ENCODE assay signal across 14 cellular contexts in the genomic region with DNA sequence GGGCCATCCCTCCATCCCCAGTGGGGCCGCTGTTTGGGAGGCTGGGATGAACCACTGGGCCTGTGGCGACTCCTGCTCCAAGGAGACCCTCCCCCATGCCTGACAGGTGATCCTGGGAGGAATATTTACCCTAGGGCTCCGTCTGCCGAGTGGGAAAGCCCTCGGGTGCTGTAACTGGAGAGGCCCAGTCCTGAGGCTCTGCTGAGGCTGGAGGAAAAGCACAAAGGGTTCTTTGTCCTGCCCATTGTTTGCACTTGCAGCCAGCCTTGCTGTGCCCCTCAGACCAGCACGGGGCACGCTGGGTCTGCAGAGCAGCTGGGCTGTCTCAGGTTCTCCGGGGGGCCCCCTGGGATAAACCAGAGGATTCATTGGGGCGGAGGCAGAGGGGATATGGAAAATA.
DNase-seq lines count a peak whose midpoint lies in the region; ATAC-seq and TF ChIP-seq lines count a peak whose summit lies in the region.
"Had no signal": no experiment of that assay in that cellular context is flagged by ENCODE, and none has a peak within 500 bp of the region (broad histone marks: within the 10 kb centered on the region; RNA-seq: fewer than 3 reads in every experiment).

No MANE protein-coding gene starts in this region.

- no peaks in the 10 kb centered on the region for H3K36me3 Mint-ChIP-seq in brain
- H3K36me3 Mint-ChIP-seq in activated naive CD8-positive, alpha-beta T cell treated with anti-CD3 and anti-CD28 coated beads, Interleukin-2, amount 50 U/mL, for 24 hours (ENCODE audit: low read depth): no peaks in the 10 kb centered on the region
- H3K36me3 Mint-ChIP-seq: activated CD4-positive, alpha-beta memory T cell treated with anti-CD3 and anti-CD28 coated beads for 36 hours had no signal

- H3K27me3 ChIP-seq in A673 (replicated peaks; ENCODE audit: insufficient read depth, low read depth, low read length, poor library complexity): no peaks in the 10 kb centered on the region
- H3K27me3 ChIP-seq: transverse colon had no signal

- intact Hi-C loops in A673 (cut with micrococcal nuclease; ENCODE audit: unreplicated experiment): no loop called here

- H3K36me3 ChIP-seq in A673 (ENCODE audit: insufficient read depth, low read length, poor library complexity, severe bottlenecking): no peaks in the 10 kb centered on the region
- H3K36me3 ChIP-seq: transverse colon had no signal

- no peaks in the 10 kb centered on the region for H3K9me3 ChIP-seq in A673 (ENCODE audit: low read depth, low read length, poor library complexity, severe bottlenecking)
- H3K9me3 ChIP-seq: transverse colon had no signal

- no peak for TF ChIP-seq CTCF in brain (conservative IDR thresholded peaks at IDR 0.05)
- TF ChIP-seq CTCF in A673 (conservative IDR thresholded peaks at IDR 0.05; ENCODE audit: low read depth, low read length): no peak

- H3K27ac ChIP-seq in A673 (ENCODE audit: low read depth, low read length, poor library complexity, severe bottlenecking): no peak overlapping the region
- H3K27ac ChIP-seq: transverse colon had no signal

- peaks cover 0 to 4% (median 2%) of the 10 kb centered on the region in 5 experiments for H3K9me3 Mint-ChIP-seq in brain
- no peaks in the 10 kb centered on the region for H3K9me3 Mint-ChIP-seq in activated naive CD8-positive, alpha-beta T cell treated with anti-CD3 and anti-CD28 coated beads, Interleukin-2, amount 50 U/mL, for 24 hours
- H3K9me3 Mint-ChIP-seq: activated CD4-positive, alpha-beta memory T cell treated with anti-CD3 and anti-CD28 coated beads for 36 hours; activated naive CD4-positive, alpha-beta T cell treated with anti-CD3 and anti-CD28 coated beads for 36 hours had no signal

- CTCF ChIA-PET in A673 (lab: Charles Lee): no interaction called here

- BruUV-seq in A673 (replicated peaks; lab: Mats Ljungman, UMichigan): no TSS peak

- no peak overlapping the region for H3K4me3 ChIP-seq in A673 (ENCODE audit: low read depth, low read length, poor library complexity, severe bottlenecking)
- H3K4me3 ChIP-seq: transverse colon had no signal

- POLR2A ChIA-PET in A673 (lab: Charles Lee; ENCODE audit: low non-redundant PET): no interaction called here

- peaks cover 6% of the 10 kb centered on the region for H3K4me1 ChIP-seq in A673 (ENCODE audit: insufficient read depth, low read length, poor library complexity, severe bottlenecking)
- H3K4me1 ChIP-seq: transverse colon had no signal

- DNase-seq in COR-L47 (lab: John Stamatoyannopoulos, UW) (peak; percentile 53), NCI-H2029 treated with DMSO at 0.1 percent for 48 hours (lab: John Stamatoyannopoulos, UW) (peak; percentile 13), middle frontal gyrus (ENCODE audit: extremely low spot score, low spot score) (peak; percentile 14), hepatic stellate cell (ENCODE audit: low spot score) (no peak), A673 (ENCODE audit: low spot score) (no peak)
- DNase-seq in activated naive CD8-positive, alpha-beta T cell treated with anti-CD3 and anti-CD28 coated beads, Interleukin-2, amount 50 U/mL, for 24 hours: no peak
- DNase-seq: activated CD4-positive, alpha-beta memory T cell treated with anti-CD3 and anti-CD28 coated beads for 36 hours; activated naive CD4-positive, alpha-beta T cell treated with anti-CD3 and anti-CD28 coated beads for 36 hours; DMS79 treated with DMSO at 0.1 percent for 48 hours; HCEC 1CT; NCI-H1436; transverse colon had no signal

- ATAC-seq in GM18909 (IDR thresholded peaks at IDR 0.05; ENCODE audit: poor library complexity, unreplicated experiment): no peak
- no peak for ATAC-seq in activated naive CD8-positive, alpha-beta T cell treated with anti-CD3 and anti-CD28 coated beads, Interleukin-2, amount 50 U/mL, for 24 hours

- peaks cover 3% of the 10 kb centered on the region for H3K27me3 Mint-ChIP-seq in brain
- H3K27me3 Mint-ChIP-seq in activated naive CD8-positive, alpha-beta T cell treated with anti-CD3 and anti-CD28 coated beads, Interleukin-2, amount 50 U/mL, for 24 hours: peaks cover 2% of the 10 kb centered on the region
- H3K27me3 Mint-ChIP-seq: activated CD4-positive, alpha-beta memory T cell treated with anti-CD3 and anti-CD28 coated beads for 36 hours had no signal

- H3K4me1 Mint-ChIP-seq in brain: peaks cover 54% of the 10 kb centered on the region
- no peaks in the 10 kb centered on the region for H3K4me1 Mint-ChIP-seq in activated naive CD8-positive, alpha-beta T cell treated with anti-CD3 and anti-CD28 coated beads, Interleukin-2, amount 50 U/mL, for 24 hours

- H3K27ac Mint-ChIP-seq in brain: peak overlapping the region in 3 of 5 experiments; percentile 60 to 97 (median 72)
- H3K27ac Mint-ChIP-seq in activated naive CD8-positive, alpha-beta T cell treated with anti-CD3 and anti-CD28 coated beads, Interleukin-2, amount 50 U/mL, for 24 hours: no peak overlapping the region
- H3K27ac Mint-ChIP-seq: activated CD4-positive, alpha-beta memory T cell treated with anti-CD3 and anti-CD28 coated beads for 36 hours; activated naive CD4-positive, alpha-beta T cell treated with anti-CD3 and anti-CD28 coated beads for 36 hours had no signal

- peak overlapping the region in 1 of 5 experiments; percentile 55 for H3K4me3 Mint-ChIP-seq in brain
- no peak overlapping the region for H3K4me3 Mint-ChIP-seq in activated naive CD8-positive, alpha-beta T cell treated with anti-CD3 and anti-CD28 coated beads, Interleukin-2, amount 50 U/mL, for 24 hours
- H3K4me3 Mint-ChIP-seq: activated CD4-positive, alpha-beta memory T cell treated with anti-CD3 and anti-CD28 coated beads for 36 hours; activated naive CD4-positive, alpha-beta T cell treated with anti-CD3 and anti-CD28 coated beads for 36 hours had no signal

Comparison
In these comparisons a context has a peak if more than half of its experiments do, and no peak if none do; other contexts are left out.
1. DNase-seq: peak in COR-L47 (single experiment), NCI-H2029 treated with DMSO at 0.1 percent for 48 hours (single experiment) and middle frontal gyrus (single experiment); none in hepatic stellate cell (single experiment), activated naive CD8-positive, alpha-beta T cell treated with anti-CD3 and anti-CD28 coated beads, Interleukin-2, amount 50 U/mL, for 24 hours (single experiment) and A673 (single experiment).